27 cellular contexts compared by ENCODE assay signal in genomic region chr11:78967811-78968210, GRCh38.
"Had no signal": no experiment of that assay in that cellular context is flagged by ENCODE, and none has a peak within 500 bp of the region (broad histone marks: within the 10 kb centered on the region; RNA-seq: fewer than 3 reads in every experiment).

No MANE protein-coding gene starts in this region.

- H3K27ac ChIP-seq: colonic mucosa, coronary artery, dorsolateral prefrontal cortex, epithelial cell of prostate, esophagus muscularis mucosa, esophagus squamous epithelium, foreskin keratinocyte, gastrocnemius medialis, gastroesophageal sphincter, heart left ventricle, heart right ventricle had no signal

- H3K4me3 Mint-ChIP-seq: dendritic cell treated with granulocyte-macrophage colony-stimulating factor and Interleukin-4, amounts not matched to agents 40 ng/mL and 50 ng/mL, for 4 days; effector memory CD8-positive, alpha-beta T cell; endodermal cell had no signal

- H3K4me1 Mint-ChIP-seq: endodermal cell had no signal

- H3K9me3 Mint-ChIP-seq: dendritic cell treated with granulocyte-macrophage colony-stimulating factor and Interleukin-4, amounts not matched to agents 40 ng/mL and 50 ng/mL, for 4 days; effector memory CD8-positive, alpha-beta T cell; endodermal cell had no signal

- H3K4me3 ChIP-seq: colonic mucosa, coronary artery, dorsolateral prefrontal cortex, esophagus muscularis mucosa, esophagus squamous epithelium, gastrocnemius medialis, gastroesophageal sphincter, heart left ventricle, heart right ventricle had no signal

- H3K4me1 ChIP-seq: colonic mucosa, esophagus squamous epithelium, gastrocnemius medialis, gastroesophageal sphincter, heart left ventricle, heart right ventricle had no signal

- H3K36me3 ChIP-seq: colonic mucosa, esophagus muscularis mucosa, esophagus squamous epithelium, gastrocnemius medialis, gastroesophageal sphincter, heart left ventricle, heart right ventricle had no signal

- DNase-seq: colonic mucosa; cortex of kidney; dermis blood vessel endothelial cell; dorsolateral prefrontal cortex; effector CD4-positive, alpha-beta T cell; effector CD8-positive, alpha-beta T cell; effector memory CD4-positive, alpha-beta T cell; effector memory CD8-positive, alpha-beta T cell; endodermal cell; erythroblast; esophagus squamous epithelium; foreskin fibroblast; foreskin keratinocyte; foreskin melanocyte; gastrocnemius medialis; glutamatergic neuron; heart left ventricle; heart right ventricle had no signal

- FAIRE-seq: colon, endometrium, endothelial cell of umbilical vein, frontal cortex had no signal

- H3K27me3 ChIP-seq: colonic mucosa, dorsolateral prefrontal cortex, esophagus muscularis mucosa, foreskin keratinocyte, gastrocnemius medialis had no signal

- H3K9me3 ChIP-seq: colonic mucosa, esophagus muscularis mucosa, esophagus squamous epithelium, gastrocnemius medialis, gastroesophageal sphincter, heart left ventricle, heart right ventricle had no signal

- H3K27ac Mint-ChIP-seq: dendritic cell treated with granulocyte-macrophage colony-stimulating factor and Interleukin-4, amounts not matched to agents 40 ng/mL and 50 ng/mL, for 4 days; effector memory CD8-positive, alpha-beta T cell; endodermal cell had no signal
